ENCODE assay signal across 8 cellular contexts in the genomic region with DNA sequence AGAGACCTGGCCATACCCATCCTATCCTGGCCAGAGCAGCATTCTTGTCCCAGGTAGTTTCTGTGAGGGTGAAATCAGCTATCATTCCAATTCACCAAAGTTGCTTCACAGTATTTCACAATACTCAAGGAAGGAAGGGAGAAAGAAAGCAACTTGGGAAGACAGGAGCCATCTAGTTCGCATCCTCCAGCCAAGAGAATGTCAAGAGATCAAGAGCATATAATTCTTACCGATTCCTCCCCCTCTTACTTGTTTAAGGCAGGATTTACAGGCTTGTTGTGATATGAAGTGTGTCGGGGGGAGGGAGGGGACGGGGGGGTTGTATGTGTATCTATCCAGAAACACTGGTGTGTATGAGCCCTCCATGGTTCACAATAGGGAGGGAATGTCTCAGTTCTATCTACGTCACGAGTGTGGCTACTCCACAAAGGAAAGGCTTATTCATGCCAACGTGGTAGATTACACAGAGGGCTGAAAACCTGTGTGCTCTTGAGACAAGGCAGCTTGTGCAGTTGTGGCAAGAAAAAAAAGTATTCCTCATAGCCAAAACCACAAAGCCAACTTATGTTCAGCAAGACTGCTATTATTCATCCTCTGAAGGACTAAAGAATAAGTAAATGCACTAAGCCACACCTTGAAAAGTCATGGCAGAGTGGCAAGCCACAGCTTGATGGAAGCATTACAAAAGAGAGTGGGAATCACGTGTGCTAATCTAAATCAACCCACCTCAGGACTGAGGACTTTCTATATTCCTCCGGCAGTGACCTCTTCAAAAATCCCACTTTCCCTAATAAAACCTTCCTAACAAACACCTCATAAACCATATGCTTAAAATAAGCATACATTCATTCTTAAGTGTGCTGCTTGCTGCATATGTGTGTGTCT. TPM values are rescaled to one million over a fixed set of nuclear protein-coding genes. Genes with fewer than 3 reads are reported as not detected.
DNase-seq lines count a peak whose midpoint lies in the region; ATAC-seq and FAIRE-seq lines count a peak whose summit lies in the region.

No MANE protein-coding gene starts in this region.

- H3K9ac ChIP-seq in adipocyte (ENCODE audit: low read length) (peak overlapping the region; percentile 10), mucosa of rectum (ENCODE audit: low read depth in 1 of 2, low read length in 2 of 2) (no peak overlapping the region)

- H3K27me3 ChIP-seq in ACC112 (ENCODE audit: insufficient read depth, low read length) (no peaks in the 10 kb centered on the region), adipocyte (replicated peaks; ENCODE audit: control insufficient read depth, insufficient read depth, low read length) (no peaks in the 10 kb centered on the region), mucosa of rectum (ENCODE audit: control insufficient read depth in 2 of 2, insufficient read depth in 2 of 2, low read length in 2 of 2) (no peaks in the 10 kb centered on the region)

- H3K4me3 Mint-ChIP-seq in IgD-negative memory B cell = peak overlapping the region in 1 of 4 donors; percentile 67

- H3K4me1 ChIP-seq in ACC112 (ENCODE audit: control insufficient read depth, insufficient read depth, low read length, unreplicated experiment) (peaks cover 71% of the 10 kb centered on the region), adipocyte (ENCODE audit: control insufficient read depth, insufficient read depth, low read length) (peaks cover 61% of the 10 kb centered on the region), mucosa of rectum (ENCODE audit: control insufficient read depth in 2 of 2, insufficient read depth in 2 of 2, low read length in 2 of 2) (peaks cover 8 to 9% of the 10 kb centered on the region in 2 donors)

- H3K27ac ChIP-seq in ACC112 (ENCODE audit: low read depth, low read length) (peak overlapping the region; percentile 99), mucosa of rectum (ENCODE audit: low read depth in 2 of 2, low read length in 2 of 2) (peak overlapping the region; percentile 7 to 19), caudate nucleus (ENCODE audit: low read depth, low read length) (no peak overlapping the region)

- no peak for ATAC-seq in HG03135 (IDR thresholded peaks at IDR 0.05; ENCODE audit: unreplicated experiment)

- H3K27me3 Mint-ChIP-seq in IgD-negative memory B cell = no peaks in the 10 kb centered on the region

- H3K9me3 ChIP-seq in adipocyte (ENCODE audit: control insufficient read depth, low read length) (no peaks in the 10 kb centered on the region), mucosa of rectum (ENCODE audit: control insufficient read depth in 2 of 2, low read length in 2 of 2) (no peaks in the 10 kb centered on the region)

- H3K36me3 ChIP-seq in ACC112 (ENCODE audit: insufficient read depth, low read length) (peaks cover 49% of the 10 kb centered on the region), adipocyte (ENCODE audit: control insufficient read depth, insufficient read depth, low read length, severe bottlenecking) (peaks cover 50% of the 10 kb centered on the region), mucosa of rectum (ENCODE audit: control insufficient read depth in 2 of 2, insufficient read depth in 2 of 2, low read length in 2 of 2) (peaks cover 6 to 14% of the 10 kb centered on the region in 2 donors)

- FAIRE-seq in HTR-8/SVneo (lab: Jason Lieb, UNC) = no peak

- H2AFZ ChIP-seq in ACC112 (ENCODE audit: low read length, unreplicated experiment) = no peak overlapping the region

- H3K4me1 Mint-ChIP-seq in IgD-negative memory B cell = peaks cover 23 to 24% (median 24%) of the 10 kb centered on the region in 3 donors

- peaks cover 90% of the 10 kb centered on the region for H3K79me2 ChIP-seq in ACC112 (ENCODE audit: control insufficient read depth, insufficient read depth, low read length, unreplicated experiment)

- H3K4me3 ChIP-seq in ACC112 (ENCODE audit: low read depth, low read length) (peak overlapping the region; percentile 45), adipocyte (ENCODE audit: low read length) (peak overlapping the region; percentile 19), mucosa of rectum (ENCODE audit: low read length in 2 of 2) (no peak overlapping the region)

- peaks cover 11% of the 10 kb centered on the region for H3K36me3 Mint-ChIP-seq in IgD-negative memory B cell

- no peaks in the 10 kb centered on the region for H3K9me3 Mint-ChIP-seq in IgD-negative memory B cell

- H3K27ac Mint-ChIP-seq in IgD-negative memory B cell = peak overlapping the region in 2 of 3 donors; percentile 14 to 71

- DNase-seq in adipocyte (ENCODE audit: low read depth) = peak; percentile 67
- no peak for DNase-seq in HTR-8/SVneo (ENCODE audit: insufficient read length, low spot score)
- DNase-seq in caudate nucleus (lab: John Stamatoyannopoulos, UW) = no peak
- DNase-seq in COR-L47 (lab: John Stamatoyannopoulos, UW) = no peak

RNA-seq across cellular contexts. Expression of a gene that starts 35.0 kb away (rescaled TPM):
- polyA plus RNA-seq in IgD-negative memory B cell = 71.8 TPM

Comparison
In these comparisons a context has a peak if more than half of its experiments do, and no peak if none do; other contexts are left out.
1. H3K4me3 ChIP-seq: peak in ACC112 (single experiment) and adipocyte (single experiment); none in mucosa of rectum (0 of 2).